In the genomic region with DNA sequence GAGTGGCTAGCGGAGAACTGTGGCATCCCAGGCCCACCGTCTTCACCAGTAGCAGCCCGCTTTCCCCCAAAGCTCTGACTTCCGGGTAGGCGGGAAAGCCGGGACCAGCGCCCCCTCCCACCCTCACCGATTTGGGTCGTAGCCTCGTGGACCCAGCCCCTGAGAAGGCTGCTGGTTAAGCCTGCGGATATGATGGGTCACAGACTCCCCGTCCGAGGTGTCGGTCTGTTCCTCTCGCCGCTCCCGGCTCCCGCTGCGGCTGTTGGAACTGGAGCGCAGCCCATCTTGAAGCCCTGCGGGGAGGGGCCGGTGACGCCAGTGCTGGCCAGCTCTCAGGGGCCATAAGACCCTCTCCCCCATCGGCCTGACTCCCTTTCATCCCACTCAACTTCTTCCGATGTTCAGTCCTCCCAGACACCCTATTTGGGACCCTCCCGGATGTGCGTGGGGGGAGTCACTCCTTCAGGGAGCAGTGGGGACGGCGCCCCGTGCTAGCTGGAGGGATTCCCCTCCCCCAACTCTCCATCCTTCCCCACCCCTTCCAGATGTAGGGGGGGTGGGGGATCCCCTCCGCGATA, we compare ENCODE assay signal across 1 cellular context.
TF ChIP-seq lines count a peak whose summit lies in the region.

No MANE protein-coding gene starts in this region.

TF ChIP-seq in K562, 482 proteins besides CTCF, POLR2A, EP300 and RAD21 (continued from another document and continues in another):
- TF ChIP-seq, protein P1, sequence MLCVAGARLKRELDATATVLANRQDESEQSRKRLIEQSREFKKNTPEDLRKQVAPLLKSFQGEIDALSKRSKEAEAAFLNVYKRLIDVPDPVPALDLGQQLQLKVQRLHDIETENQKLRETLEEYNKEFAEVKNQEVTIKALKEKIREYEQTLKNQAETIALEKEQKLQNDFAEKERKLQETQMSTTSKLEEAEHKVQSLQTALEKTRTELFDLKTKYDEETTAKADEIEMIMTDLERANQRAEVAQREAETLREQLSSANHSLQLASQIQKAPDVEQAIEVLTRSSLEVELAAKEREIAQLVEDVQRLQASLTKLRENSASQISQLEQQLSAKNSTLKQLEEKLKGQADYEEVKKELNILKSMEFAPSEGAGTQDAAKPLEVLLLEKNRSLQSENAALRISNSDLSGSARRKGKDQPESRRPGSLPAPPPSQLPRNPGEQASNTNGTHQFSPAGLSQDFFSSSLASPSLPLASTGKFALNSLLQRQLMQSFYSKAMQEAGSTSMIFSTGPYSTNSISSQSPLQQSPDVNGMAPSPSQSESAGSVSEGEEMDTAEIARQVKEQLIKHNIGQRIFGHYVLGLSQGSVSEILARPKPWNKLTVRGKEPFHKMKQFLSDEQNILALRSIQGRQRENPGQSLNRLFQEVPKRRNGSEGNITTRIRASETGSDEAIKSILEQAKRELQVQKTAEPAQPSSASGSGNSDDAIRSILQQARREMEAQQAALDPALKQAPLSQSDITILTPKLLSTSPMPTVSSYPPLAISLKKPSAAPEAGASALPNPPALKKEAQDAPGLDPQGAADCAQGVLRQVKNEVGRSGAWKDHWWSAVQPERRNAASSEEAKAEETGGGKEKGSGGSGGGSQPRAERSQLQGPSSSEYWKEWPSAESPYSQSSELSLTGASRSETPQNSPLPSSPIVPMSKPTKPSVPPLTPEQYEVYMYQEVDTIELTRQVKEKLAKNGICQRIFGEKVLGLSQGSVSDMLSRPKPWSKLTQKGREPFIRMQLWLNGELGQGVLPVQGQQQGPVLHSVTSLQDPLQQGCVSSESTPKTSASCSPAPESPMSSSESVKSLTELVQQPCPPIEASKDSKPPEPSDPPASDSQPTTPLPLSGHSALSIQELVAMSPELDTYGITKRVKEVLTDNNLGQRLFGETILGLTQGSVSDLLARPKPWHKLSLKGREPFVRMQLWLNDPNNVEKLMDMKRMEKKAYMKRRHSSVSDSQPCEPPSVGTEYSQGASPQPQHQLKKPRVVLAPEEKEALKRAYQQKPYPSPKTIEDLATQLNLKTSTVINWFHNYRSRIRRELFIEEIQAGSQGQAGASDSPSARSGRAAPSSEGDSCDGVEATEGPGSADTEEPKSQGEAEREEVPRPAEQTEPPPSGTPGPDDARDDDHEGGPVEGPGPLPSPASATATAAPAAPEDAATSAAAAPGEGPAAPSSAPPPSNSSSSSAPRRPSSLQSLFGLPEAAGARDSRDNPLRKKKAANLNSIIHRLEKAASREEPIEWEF (CRISPR knock-in tag; IDR thresholded peaks at IDR 0.05) = no peak
- TF ChIP-seq ZNF143 (CRISPR knock-in tag; IDR thresholded peaks at IDR 0.05) = peak; percentile 47; the same call in 1 of the 2 replicates
- TF ChIP-seq, protein P2, sequence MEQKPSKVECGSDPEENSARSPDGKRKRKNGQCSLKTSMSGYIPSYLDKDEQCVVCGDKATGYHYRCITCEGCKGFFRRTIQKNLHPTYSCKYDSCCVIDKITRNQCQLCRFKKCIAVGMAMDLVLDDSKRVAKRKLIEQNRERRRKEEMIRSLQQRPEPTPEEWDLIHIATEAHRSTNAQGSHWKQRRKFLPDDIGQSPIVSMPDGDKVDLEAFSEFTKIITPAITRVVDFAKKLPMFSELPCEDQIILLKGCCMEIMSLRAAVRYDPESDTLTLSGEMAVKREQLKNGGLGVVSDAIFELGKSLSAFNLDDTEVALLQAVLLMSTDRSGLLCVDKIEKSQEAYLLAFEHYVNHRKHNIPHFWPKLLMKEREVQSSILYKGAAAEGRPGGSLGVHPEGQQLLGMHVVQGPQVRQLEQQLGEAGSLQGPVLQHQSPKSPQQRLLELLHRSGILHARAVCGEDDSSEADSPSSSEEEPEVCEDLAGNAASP (IDR thresholded peaks at IDR 0.05) = no peak
- no peak for TF ChIP-seq NFATC3 (IDR thresholded peaks at IDR 0.05)
- TF ChIP-seq ETS2 (tag; IDR thresholded peaks at IDR 0.05; ENCODE audit: borderline replicate concordance, poor library complexity, severe bottlenecking) = no peak
- TF ChIP-seq, protein P3, sequence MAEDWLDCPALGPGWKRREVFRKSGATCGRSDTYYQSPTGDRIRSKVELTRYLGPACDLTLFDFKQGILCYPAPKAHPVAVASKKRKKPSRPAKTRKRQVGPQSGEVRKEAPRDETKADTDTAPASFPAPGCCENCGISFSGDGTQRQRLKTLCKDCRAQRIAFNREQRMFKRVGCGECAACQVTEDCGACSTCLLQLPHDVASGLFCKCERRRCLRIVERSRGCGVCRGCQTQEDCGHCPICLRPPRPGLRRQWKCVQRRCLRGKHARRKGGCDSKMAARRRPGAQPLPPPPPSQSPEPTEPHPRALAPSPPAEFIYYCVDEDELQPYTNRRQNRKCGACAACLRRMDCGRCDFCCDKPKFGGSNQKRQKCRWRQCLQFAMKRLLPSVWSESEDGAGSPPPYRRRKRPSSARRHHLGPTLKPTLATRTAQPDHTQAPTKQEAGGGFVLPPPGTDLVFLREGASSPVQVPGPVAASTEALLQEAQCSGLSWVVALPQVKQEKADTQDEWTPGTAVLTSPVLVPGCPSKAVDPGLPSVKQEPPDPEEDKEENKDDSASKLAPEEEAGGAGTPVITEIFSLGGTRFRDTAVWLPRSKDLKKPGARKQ (CRISPR knock-in tag; IDR thresholded peaks at IDR 0.05) = no peak
- TF ChIP-seq, protein P4, sequence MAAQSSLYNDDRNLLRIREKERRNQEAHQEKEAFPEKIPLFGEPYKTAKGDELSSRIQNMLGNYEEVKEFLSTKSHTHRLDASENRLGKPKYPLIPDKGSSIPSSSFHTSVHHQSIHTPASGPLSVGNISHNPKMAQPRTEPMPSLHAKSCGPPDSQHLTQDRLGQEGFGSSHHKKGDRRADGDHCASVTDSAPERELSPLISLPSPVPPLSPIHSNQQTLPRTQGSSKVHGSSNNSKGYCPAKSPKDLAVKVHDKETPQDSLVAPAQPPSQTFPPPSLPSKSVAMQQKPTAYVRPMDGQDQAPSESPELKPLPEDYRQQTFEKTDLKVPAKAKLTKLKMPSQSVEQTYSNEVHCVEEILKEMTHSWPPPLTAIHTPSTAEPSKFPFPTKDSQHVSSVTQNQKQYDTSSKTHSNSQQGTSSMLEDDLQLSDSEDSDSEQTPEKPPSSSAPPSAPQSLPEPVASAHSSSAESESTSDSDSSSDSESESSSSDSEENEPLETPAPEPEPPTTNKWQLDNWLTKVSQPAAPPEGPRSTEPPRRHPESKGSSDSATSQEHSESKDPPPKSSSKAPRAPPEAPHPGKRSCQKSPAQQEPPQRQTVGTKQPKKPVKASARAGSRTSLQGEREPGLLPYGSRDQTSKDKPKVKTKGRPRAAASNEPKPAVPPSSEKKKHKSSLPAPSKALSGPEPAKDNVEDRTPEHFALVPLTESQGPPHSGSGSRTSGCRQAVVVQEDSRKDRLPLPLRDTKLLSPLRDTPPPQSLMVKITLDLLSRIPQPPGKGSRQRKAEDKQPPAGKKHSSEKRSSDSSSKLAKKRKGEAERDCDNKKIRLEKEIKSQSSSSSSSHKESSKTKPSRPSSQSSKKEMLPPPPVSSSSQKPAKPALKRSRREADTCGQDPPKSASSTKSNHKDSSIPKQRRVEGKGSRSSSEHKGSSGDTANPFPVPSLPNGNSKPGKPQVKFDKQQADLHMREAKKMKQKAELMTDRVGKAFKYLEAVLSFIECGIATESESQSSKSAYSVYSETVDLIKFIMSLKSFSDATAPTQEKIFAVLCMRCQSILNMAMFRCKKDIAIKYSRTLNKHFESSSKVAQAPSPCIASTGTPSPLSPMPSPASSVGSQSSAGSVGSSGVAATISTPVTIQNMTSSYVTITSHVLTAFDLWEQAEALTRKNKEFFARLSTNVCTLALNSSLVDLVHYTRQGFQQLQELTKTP (IDR thresholded peaks at IDR 0.05; ENCODE audit: low read depth in 1 of 2, partially characterized antibody in 2 of 2) = no peak
- peak; percentile 24 for TF ChIP-seq PHF20 (IDR thresholded peaks at IDR 0.05; ENCODE audit: partially characterized antibody)
- TF ChIP-seq RBBP5 (IDR thresholded peaks at IDR 0.05; ENCODE audit: borderline replicate concordance, insufficient read depth, low read length, poor library complexity, severe bottlenecking) = peak; percentile 51
- TF ChIP-seq, protein P5, sequence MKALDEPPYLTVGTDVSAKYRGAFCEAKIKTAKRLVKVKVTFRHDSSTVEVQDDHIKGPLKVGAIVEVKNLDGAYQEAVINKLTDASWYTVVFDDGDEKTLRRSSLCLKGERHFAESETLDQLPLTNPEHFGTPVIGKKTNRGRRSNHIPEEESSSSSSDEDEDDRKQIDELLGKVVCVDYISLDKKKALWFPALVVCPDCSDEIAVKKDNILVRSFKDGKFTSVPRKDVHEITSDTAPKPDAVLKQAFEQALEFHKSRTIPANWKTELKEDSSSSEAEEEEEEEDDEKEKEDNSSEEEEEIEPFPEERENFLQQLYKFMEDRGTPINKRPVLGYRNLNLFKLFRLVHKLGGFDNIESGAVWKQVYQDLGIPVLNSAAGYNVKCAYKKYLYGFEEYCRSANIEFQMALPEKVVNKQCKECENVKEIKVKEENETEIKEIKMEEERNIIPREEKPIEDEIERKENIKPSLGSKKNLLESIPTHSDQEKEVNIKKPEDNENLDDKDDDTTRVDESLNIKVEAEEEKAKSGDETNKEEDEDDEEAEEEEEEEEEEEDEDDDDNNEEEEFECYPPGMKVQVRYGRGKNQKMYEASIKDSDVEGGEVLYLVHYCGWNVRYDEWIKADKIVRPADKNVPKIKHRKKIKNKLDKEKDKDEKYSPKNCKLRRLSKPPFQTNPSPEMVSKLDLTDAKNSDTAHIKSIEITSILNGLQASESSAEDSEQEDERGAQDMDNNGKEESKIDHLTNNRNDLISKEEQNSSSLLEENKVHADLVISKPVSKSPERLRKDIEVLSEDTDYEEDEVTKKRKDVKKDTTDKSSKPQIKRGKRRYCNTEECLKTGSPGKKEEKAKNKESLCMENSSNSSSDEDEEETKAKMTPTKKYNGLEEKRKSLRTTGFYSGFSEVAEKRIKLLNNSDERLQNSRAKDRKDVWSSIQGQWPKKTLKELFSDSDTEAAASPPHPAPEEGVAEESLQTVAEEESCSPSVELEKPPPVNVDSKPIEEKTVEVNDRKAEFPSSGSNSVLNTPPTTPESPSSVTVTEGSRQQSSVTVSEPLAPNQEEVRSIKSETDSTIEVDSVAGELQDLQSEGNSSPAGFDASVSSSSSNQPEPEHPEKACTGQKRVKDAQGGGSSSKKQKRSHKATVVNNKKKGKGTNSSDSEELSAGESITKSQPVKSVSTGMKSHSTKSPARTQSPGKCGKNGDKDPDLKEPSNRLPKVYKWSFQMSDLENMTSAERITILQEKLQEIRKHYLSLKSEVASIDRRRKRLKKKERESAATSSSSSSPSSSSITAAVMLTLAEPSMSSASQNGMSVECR (CRISPR knock-in tag; IDR thresholded peaks at IDR 0.05) = peak; percentile 96; the same call in 1 of the 2 replicates
- TF ChIP-seq, protein P6, sequence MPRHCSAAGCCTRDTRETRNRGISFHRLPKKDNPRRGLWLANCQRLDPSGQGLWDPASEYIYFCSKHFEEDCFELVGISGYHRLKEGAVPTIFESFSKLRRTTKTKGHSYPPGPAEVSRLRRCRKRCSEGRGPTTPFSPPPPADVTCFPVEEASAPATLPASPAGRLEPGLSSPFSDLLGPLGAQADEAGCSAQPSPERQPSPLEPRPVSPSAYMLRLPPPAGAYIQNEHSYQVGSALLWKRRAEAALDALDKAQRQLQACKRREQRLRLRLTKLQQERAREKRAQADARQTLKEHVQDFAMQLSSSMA (CRISPR knock-in tag; IDR thresholded peaks at IDR 0.05) = no peak
- TF ChIP-seq, protein P7, sequence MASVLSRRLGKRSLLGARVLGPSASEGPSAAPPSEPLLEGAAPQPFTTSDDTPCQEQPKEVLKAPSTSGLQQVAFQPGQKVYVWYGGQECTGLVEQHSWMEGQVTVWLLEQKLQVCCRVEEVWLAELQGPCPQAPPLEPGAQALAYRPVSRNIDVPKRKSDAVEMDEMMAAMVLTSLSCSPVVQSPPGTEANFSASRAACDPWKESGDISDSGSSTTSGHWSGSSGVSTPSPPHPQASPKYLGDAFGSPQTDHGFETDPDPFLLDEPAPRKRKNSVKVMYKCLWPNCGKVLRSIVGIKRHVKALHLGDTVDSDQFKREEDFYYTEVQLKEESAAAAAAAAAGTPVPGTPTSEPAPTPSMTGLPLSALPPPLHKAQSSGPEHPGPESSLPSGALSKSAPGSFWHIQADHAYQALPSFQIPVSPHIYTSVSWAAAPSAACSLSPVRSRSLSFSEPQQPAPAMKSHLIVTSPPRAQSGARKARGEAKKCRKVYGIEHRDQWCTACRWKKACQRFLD (CRISPR knock-in tag; IDR thresholded peaks at IDR 0.05) = no peak
- TF ChIP-seq, protein P8, sequence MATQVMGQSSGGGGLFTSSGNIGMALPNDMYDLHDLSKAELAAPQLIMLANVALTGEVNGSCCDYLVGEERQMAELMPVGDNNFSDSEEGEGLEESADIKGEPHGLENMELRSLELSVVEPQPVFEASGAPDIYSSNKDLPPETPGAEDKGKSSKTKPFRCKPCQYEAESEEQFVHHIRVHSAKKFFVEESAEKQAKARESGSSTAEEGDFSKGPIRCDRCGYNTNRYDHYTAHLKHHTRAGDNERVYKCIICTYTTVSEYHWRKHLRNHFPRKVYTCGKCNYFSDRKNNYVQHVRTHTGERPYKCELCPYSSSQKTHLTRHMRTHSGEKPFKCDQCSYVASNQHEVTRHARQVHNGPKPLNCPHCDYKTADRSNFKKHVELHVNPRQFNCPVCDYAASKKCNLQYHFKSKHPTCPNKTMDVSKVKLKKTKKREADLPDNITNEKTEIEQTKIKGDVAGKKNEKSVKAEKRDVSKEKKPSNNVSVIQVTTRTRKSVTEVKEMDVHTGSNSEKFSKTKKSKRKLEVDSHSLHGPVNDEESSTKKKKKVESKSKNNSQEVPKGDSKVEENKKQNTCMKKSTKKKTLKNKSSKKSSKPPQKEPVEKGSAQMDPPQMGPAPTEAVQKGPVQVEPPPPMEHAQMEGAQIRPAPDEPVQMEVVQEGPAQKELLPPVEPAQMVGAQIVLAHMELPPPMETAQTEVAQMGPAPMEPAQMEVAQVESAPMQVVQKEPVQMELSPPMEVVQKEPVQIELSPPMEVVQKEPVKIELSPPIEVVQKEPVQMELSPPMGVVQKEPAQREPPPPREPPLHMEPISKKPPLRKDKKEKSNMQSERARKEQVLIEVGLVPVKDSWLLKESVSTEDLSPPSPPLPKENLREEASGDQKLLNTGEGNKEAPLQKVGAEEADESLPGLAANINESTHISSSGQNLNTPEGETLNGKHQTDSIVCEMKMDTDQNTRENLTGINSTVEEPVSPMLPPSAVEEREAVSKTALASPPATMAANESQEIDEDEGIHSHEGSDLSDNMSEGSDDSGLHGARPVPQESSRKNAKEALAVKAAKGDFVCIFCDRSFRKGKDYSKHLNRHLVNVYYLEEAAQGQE (CRISPR knock-in tag; IDR thresholded peaks at IDR 0.05; ENCODE audit: low read depth) = no peak
- TF ChIP-seq PYGO2 (tag; IDR thresholded peaks at IDR 0.05) = no peak
- TF ChIP-seq, protein P9, sequence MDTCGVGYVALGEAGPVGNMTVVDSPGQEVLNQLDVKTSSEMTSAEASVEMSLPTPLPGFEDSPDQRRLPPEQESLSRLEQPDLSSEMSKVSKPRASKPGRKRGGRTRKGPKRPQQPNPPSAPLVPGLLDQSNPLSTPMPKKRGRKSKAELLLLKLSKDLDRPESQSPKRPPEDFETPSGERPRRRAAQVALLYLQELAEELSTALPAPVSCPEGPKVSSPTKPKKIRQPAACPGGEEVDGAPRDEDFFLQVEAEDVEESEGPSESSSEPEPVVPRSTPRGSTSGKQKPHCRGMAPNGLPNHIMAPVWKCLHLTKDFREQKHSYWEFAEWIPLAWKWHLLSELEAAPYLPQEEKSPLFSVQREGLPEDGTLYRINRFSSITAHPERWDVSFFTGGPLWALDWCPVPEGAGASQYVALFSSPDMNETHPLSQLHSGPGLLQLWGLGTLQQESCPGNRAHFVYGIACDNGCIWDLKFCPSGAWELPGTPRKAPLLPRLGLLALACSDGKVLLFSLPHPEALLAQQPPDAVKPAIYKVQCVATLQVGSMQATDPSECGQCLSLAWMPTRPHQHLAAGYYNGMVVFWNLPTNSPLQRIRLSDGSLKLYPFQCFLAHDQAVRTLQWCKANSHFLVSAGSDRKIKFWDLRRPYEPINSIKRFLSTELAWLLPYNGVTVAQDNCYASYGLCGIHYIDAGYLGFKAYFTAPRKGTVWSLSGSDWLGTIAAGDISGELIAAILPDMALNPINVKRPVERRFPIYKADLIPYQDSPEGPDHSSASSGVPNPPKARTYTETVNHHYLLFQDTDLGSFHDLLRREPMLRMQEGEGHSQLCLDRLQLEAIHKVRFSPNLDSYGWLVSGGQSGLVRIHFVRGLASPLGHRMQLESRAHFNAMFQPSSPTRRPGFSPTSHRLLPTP (IDR thresholded peaks at IDR 0.05; ENCODE audit: borderline replicate concordance, extremely low read depth, insufficient read length) = no peak
- no peak for TF ChIP-seq TAF15 (IDR thresholded peaks at IDR 0.05; ENCODE audit: low read depth, low read length)
- TF ChIP-seq ZNF175 (CRISPR knock-in tag; IDR thresholded peaks at IDR 0.05; ENCODE audit: low read depth) = no peak
- TF ChIP-seq ZNF589 (CRISPR knock-in tag; IDR thresholded peaks at IDR 0.05; ENCODE audit: low read depth) = no peak
